Comparison of ENCODE assay signal across 22 cellular contexts in genomic region chr3:108215876-108216275, GRCh38. TPM values are rescaled to one million over a fixed set of nuclear protein-coding genes. Genes with fewer than 3 reads are reported as not detected.
DNase-seq lines count a peak whose midpoint lies in the region; ATAC-seq and TF ChIP-seq lines count a peak whose summit lies in the region.
"Had no signal": no experiment of that assay in that cellular context is flagged by ENCODE, and none has a peak within 500 bp of the region (broad histone marks: within the 10 kb centered on the region; RNA-seq: fewer than 3 reads in every experiment).

No MANE protein-coding gene starts in this region.

- H2AFZ ChIP-seq in ACC112 (ENCODE audit: low read length, unreplicated experiment), result no peak overlapping the region
- no peak overlapping the region for H2AFZ ChIP-seq in fibroblast of lung (ENCODE audit: low read length)

- no peaks in the 10 kb centered on the region for H3K9me3 Mint-ChIP-seq in CD4-positive, alpha-beta T cell
- H3K9me3 Mint-ChIP-seq: T-cell, WTC11 had no signal

- no peaks in the 10 kb centered on the region for H3K9me3 ChIP-seq in CD4-positive, alpha-beta T cell (ENCODE audit: control insufficient read depth, low read length)
- H3K9me3 ChIP-seq in fibroblast of lung (ENCODE audit: control insufficient read depth, insufficient read depth, low read depth, low read length) (no peaks in the 10 kb centered on the region), stomach (no peaks in the 10 kb centered on the region), right lobe of liver (no peaks in the 10 kb centered on the region)

- H4K20me1 ChIP-seq in fibroblast of lung (ENCODE audit: control insufficient read depth, extremely low read depth, insufficient read depth, low read length), result no peaks in the 10 kb centered on the region

- H3K4me3 ChIP-seq in ACC112 (ENCODE audit: low read depth, low read length), result peak overlapping the region; percentile 67
- H3K4me3 ChIP-seq in fibroblast of lung (replicated peaks in 1 of 4; ENCODE audit: control extremely low read depth in 1 of 4, insufficient read depth in 1 of 4, low read depth in 3 of 4, low read length in 4 of 4), result peak overlapping the region in 2 of 4 experiments; percentile 15 to 22
- H3K4me3 ChIP-seq in stomach, result no peak overlapping the region
- H3K4me3 ChIP-seq in right lobe of liver, result no peak overlapping the region
- H3K4me3 ChIP-seq: GM12878, skin epidermis had no signal

- TF ChIP-seq POLR2A in stomach (IDR thresholded peaks at IDR 0.05) (no peak), right lobe of liver (IDR thresholded peaks at IDR 0.05) (no peak)

- peak overlapping the region; percentile 48 for H3K4me2 ChIP-seq in fibroblast of lung (ENCODE audit: extremely low read depth, insufficient read depth, low read length)

- no peak for DNase-seq in CD4-positive, alpha-beta T cell
- DNase-seq in MV-4-11 (lab: John Stamatoyannopoulos, UW), result peak; percentile 29
- peak in 1 of 2 donors; percentile 27 for DNase-seq in fibroblast of lung (ENCODE audit: low read depth in 2 of 2)
- no peak for DNase-seq in stomach
- DNase-seq in AML-193 (lab: John Stamatoyannopoulos, UW), result no peak
- no peak for DNase-seq in GM10248 (ENCODE audit: extremely low spot score)
- no peak for DNase-seq in right lobe of liver
- DNase-seq: activated effector memory CD4-positive, alpha-beta T cell treated with anti-CD3 and anti-CD28 coated beads, Interleukin-2, amount 50 U/mL, for 16 hours; cortex of kidney; GDM1; H7; NCI-H1048; NCI-H2081 treated with DMSO at 0.1 percent for 48 hours; NCI-H510A treated with DMSO at 0.1 percent for 48 hours; stimulated activated CD4-positive, alpha-beta T cell treated with anti-CD3 and anti-CD28 coated beads, Interleukin-4, amount 100 ng/mL, for 1 hour; T-cell had no signal

- peaks cover 41% of the 10 kb centered on the region for H3K4me1 Mint-ChIP-seq in CD4-positive, alpha-beta T cell (ENCODE audit: low read depth)

- H3K27ac Mint-ChIP-seq in CD4-positive, alpha-beta T cell, result peak overlapping the region; percentile 4
- H3K27ac Mint-ChIP-seq: WTC11 had no signal

- no peak for TF ChIP-seq CTCF in CD4-positive, alpha-beta T cell (IDR thresholded peaks at IDR 0.05)
- TF ChIP-seq CTCF in fibroblast of lung (conservative IDR thresholded peaks at IDR 0.05 in 1 of 2, IDR thresholded peaks at IDR 0.05 in 1 of 2; ENCODE audit: low read depth in 1 of 2, low read length in 2 of 2) (no peak), stomach (IDR thresholded peaks at IDR 0.05) (no peak), GM10248 (IDR thresholded peaks at IDR 0.05; ENCODE audit: control extremely low read depth, extremely low read depth, low read depth, missing control alignments) (no peak), right lobe of liver (IDR thresholded peaks at IDR 0.05) (no peak)

- intact Hi-C loops in CD4-positive, alpha-beta T cell (cut with DNase I, micrococcal nuclease), result no loop called here
- intact Hi-C loops in stomach (cut with DNase I; ENCODE audit: low total_unique reads), result no loop called here
- intact Hi-C loops in right lobe of liver (cut with DNase I), result no loop called here

- peaks cover 18% of the 10 kb centered on the region for H3K36me3 ChIP-seq in ACC112 (ENCODE audit: insufficient read depth, low read length)
- peaks cover 1% of the 10 kb centered on the region for H3K36me3 ChIP-seq in fibroblast of lung (ENCODE audit: control insufficient read depth, insufficient read depth, low read length)
- H3K36me3 ChIP-seq in stomach, result peaks cover 0 to 44% (median 27%) of the 10 kb centered on the region in 4 donors
- H3K36me3 ChIP-seq in right lobe of liver, result no peaks in the 10 kb centered on the region

- H3K36me3 Mint-ChIP-seq in CD4-positive, alpha-beta T cell (ENCODE audit: low read depth), result peaks cover 60% of the 10 kb centered on the region
- H3K36me3 Mint-ChIP-seq: WTC11 had no signal

- WGBS in stomach, 5 donors, result 45 to 74% (median 68%) methylated on average over 1 of the region's 1 CpG
- WGBS in right lobe of liver (ENCODE audit: insufficient coverage, low coverage, low lambda C conversion rate, missing lambda C conversion rate), result 53% methylated on average over 1 of the region's 1 CpG

- POLR2A ChIA-PET in CD4-positive, alpha-beta T cell (lab: Charles Lee), result interaction anchor here (0.6 kb wide), 1 partner anchor 22 kb away, joined by 3 read pairs; no protein-coding TSS in a partner anchor
- POLR2A ChIA-PET in GM10248 (lab: Yijun Ruan, JAX), result no interaction called here

- peaks cover 34% of the 10 kb centered on the region for H3K4me1 ChIP-seq in ACC112 (ENCODE audit: control insufficient read depth, insufficient read depth, low read length, unreplicated experiment)
- peaks cover 10% of the 10 kb centered on the region for H3K4me1 ChIP-seq in fibroblast of lung (ENCODE audit: control insufficient read depth, extremely low read depth, insufficient read depth, low read length)
- peaks cover 0 to 28% (median 11%) of the 10 kb centered on the region in 4 donors for H3K4me1 ChIP-seq in stomach
- H3K4me1 ChIP-seq in right lobe of liver, result no peaks in the 10 kb centered on the region

- H3K4me3 Mint-ChIP-seq in CD4-positive, alpha-beta T cell, result no peak overlapping the region
- H3K4me3 Mint-ChIP-seq: WTC11 had no signal

- no peak overlapping the region for H3K27ac ChIP-seq in ACC112 (ENCODE audit: low read depth, low read length)
- no peak overlapping the region for H3K27ac ChIP-seq in CD4-positive, alpha-beta T cell (ENCODE audit: low read depth, low read length)
- H3K27ac ChIP-seq in fibroblast of lung (ENCODE audit: insufficient read depth, low read length), result no peak overlapping the region
- no peak overlapping the region for H3K27ac ChIP-seq in stomach
- no peak overlapping the region for H3K27ac ChIP-seq in right lobe of liver
- H3K27ac ChIP-seq: epithelial cell of prostate, skin epidermis had no signal

- no peak for TF ChIP-seq EP300 in stomach (IDR thresholded peaks at IDR 0.05)

- H3K27me3 ChIP-seq in ACC112 (ENCODE audit: insufficient read depth, low read length), result no peaks in the 10 kb centered on the region
- no peaks in the 10 kb centered on the region for H3K27me3 ChIP-seq in CD4-positive, alpha-beta T cell (ENCODE audit: control insufficient read depth, insufficient read depth, low read length)
- H3K27me3 ChIP-seq in fibroblast of lung (ENCODE audit: control insufficient read depth, insufficient read depth, low read length), result no peaks in the 10 kb centered on the region
- H3K27me3 ChIP-seq in stomach, result no peaks in the 10 kb centered on the region
- H3K27me3 ChIP-seq in right lobe of liver, result no peaks in the 10 kb centered on the region

- CTCF ChIA-PET in CD4-positive, alpha-beta T cell (lab: Charles Lee), result no interaction called here
- CTCF ChIA-PET in GM10248 (lab: Yijun Ruan, JAX), result interaction anchor here (1.0 to 1.5 kb wide), 2 partner anchors 8 to 190 kb away, joined by 4 read pairs; no protein-coding TSS in a partner anchor

- peaks cover 17% of the 10 kb centered on the region for H3K79me2 ChIP-seq in ACC112 (ENCODE audit: control insufficient read depth, insufficient read depth, low read length, unreplicated experiment)
- peaks cover 14% of the 10 kb centered on the region for H3K79me2 ChIP-seq in fibroblast of lung (ENCODE audit: control insufficient read depth, insufficient read depth, low read length)

- H3K9ac ChIP-seq in fibroblast of lung (ENCODE audit: insufficient read depth, low read length), result no peak overlapping the region

- ATAC-seq in CD4-positive, alpha-beta T cell (ENCODE audit: poor library complexity), result no peak
- no peak for ATAC-seq in right lobe of liver
- ATAC-seq: GM12878, Right ventricle myocardium inferior, WTC11 had no signal

- no peaks in the 10 kb centered on the region for H3K27me3 Mint-ChIP-seq in CD4-positive, alpha-beta T cell
- H3K27me3 Mint-ChIP-seq: T-cell had no signal

RNA-seq across cellular contexts. Expression of gene IFT57, which starts 6.3 kb away (rescaled TPM):
- total RNA-seq in CD4-positive, alpha-beta T cell, result 10 to 100 TPM; 56.6 to 58.6 TPM
- total RNA-seq in fibroblast of lung (60.3 and 66.0 TPM in 2 replicates), stomach (100 to 1,000 TPM in 2 of 5 donors, 10 to 100 TPM in 3; 34.9 to 118 (median 38.5) TPM), right lobe of liver (1 to 10 TPM; 2.4 to 6.2 (median 4.5) TPM)
- polyA plus RNA-seq in fibroblast of lung (55.5 and 57.7 TPM in 2 replicates), stomach (10 to 100 TPM; 15.6 to 32.4 (median 29.5) TPM)
- polyA plus RNA-seq in fibroblast of lung (2012), result 42.4 and 49.0 TPM in 2 replicates
- 16.3 and 19.1 TPM in 2 replicates for polyA minus RNA-seq in fibroblast of lung (ENCODE audit: low replicate concordance)
